Comparison of ENCODE assay signal across 8 cellular contexts in the genomic region with DNA sequence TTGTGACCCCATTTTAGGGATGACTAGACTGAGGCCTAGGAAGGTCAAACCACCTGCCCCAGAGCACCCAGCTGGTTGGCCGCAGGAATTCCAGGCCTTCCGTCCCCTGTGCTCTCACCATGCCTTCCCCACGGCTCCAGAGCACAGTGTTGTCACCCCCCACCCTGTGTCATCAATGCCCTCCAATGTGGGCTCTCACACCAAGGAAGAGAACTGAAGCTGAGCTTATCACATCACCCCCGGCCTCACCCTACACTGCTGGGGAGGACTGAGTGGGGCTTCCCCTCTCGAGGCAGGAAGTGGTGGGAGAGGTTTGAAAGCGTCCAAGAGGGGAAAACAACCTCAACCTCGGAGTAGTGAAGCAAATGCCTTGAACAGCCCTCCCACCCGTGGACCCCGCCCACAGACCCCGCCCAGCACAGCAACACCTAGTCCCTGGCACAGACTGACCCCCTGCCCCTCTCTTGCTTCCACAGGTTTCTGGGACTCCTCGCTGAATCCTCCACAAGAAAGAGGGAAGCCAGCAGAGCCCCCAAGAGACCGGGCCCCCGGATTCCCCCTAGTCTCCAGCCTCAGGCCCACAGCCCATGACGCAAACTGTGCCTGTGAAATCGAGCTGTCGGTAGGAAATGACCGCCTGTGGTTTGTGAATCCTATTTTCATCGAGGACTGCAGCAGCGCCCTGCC.
DNase-seq lines count a peak whose midpoint lies in the region; ATAC-seq and TF ChIP-seq lines count a peak whose summit lies in the region.

No MANE protein-coding gene starts in this region.

- H3K4me3 ChIP-seq in osteoblast (ENCODE audit: insufficient read depth, low read length) (no peak overlapping the region), uterus (no peak overlapping the region), neural progenitor cell (no peak overlapping the region)

- H3K27ac Mint-ChIP-seq in activated naive CD8-positive, alpha-beta T cell = peak overlapping the region; percentile 99
- no peak overlapping the region for H3K27ac Mint-ChIP-seq in endothelial cell (ENCODE audit: unreplicated experiment)
- no peak overlapping the region for H3K27ac Mint-ChIP-seq in neural progenitor cell

- no peak overlapping the region for H3K9ac ChIP-seq in neural progenitor cell

- no peaks in the 10 kb centered on the region for H3K36me3 ChIP-seq in osteoblast (ENCODE audit: insufficient read depth, low read length)
- no peaks in the 10 kb centered on the region for H3K36me3 ChIP-seq in uterus
- H3K36me3 ChIP-seq in neural progenitor cell = no peaks in the 10 kb centered on the region

- peaks cover 87% of the 10 kb centered on the region for H3K4me1 Mint-ChIP-seq in activated naive CD8-positive, alpha-beta T cell (ENCODE audit: low read depth)
- H3K4me1 Mint-ChIP-seq in endothelial cell (ENCODE audit: unreplicated experiment) = no peaks in the 10 kb centered on the region
- H3K4me1 Mint-ChIP-seq in neural progenitor cell = peaks cover 6% of the 10 kb centered on the region

- H2AFZ ChIP-seq in osteoblast (ENCODE audit: low read length) (no peak overlapping the region), neural progenitor cell (replicated peaks) (no peak overlapping the region)

- H3K9me3 Mint-ChIP-seq in activated naive CD8-positive, alpha-beta T cell (ENCODE audit: low read depth) = no peaks in the 10 kb centered on the region
- H3K9me3 Mint-ChIP-seq in endothelial cell (ENCODE audit: unreplicated experiment) = no peaks in the 10 kb centered on the region
- no peaks in the 10 kb centered on the region for H3K9me3 Mint-ChIP-seq in neural progenitor cell

- H3F3A ChIP-seq in neural progenitor cell (ENCODE audit: low read depth) = no peaks in the 10 kb centered on the region

- peak; percentile 81 for ATAC-seq in GM18502 (IDR thresholded peaks at IDR 0.05; ENCODE audit: poor library complexity, unreplicated experiment)
- ATAC-seq in HG02852 (IDR thresholded peaks at IDR 0.05; ENCODE audit: unreplicated experiment) = peak; percentile 79

- no peak for TF ChIP-seq POLR2A in uterus (IDR thresholded peaks at IDR 0.05)

- TF ChIP-seq CTCF in osteoblast (IDR thresholded peaks at IDR 0.05; ENCODE audit: extremely low read depth, low read depth, low read length) (no peak), uterus (IDR thresholded peaks at IDR 0.05) (no peak), endothelial cell (IDR thresholded peaks at IDR 0.05; ENCODE audit: unreplicated experiment) (no peak), neural progenitor cell (IDR thresholded peaks at IDR 0.05) (no peak)

- H3K4me1 ChIP-seq in osteoblast (ENCODE audit: insufficient read depth, low read length) (peaks cover 43% of the 10 kb centered on the region), uterus (peaks cover 20 to 24% of the 10 kb centered on the region in 2 donors), neural progenitor cell (no peaks in the 10 kb centered on the region)

- H4K20me1 ChIP-seq in osteoblast (ENCODE audit: insufficient read depth, low read length) (no peaks in the 10 kb centered on the region), neural progenitor cell (ENCODE audit: low read depth) (no peaks in the 10 kb centered on the region)

- H3K27me3 ChIP-seq in osteoblast (ENCODE audit: insufficient read depth, low read length) (no peaks in the 10 kb centered on the region), uterus (no peaks in the 10 kb centered on the region), neural progenitor cell (no peaks in the 10 kb centered on the region)

- H3K79me2 ChIP-seq in osteoblast (ENCODE audit: insufficient read depth, low read length) (no peaks in the 10 kb centered on the region), neural progenitor cell (ENCODE audit: low read depth) (no peaks in the 10 kb centered on the region)

- no peaks in the 10 kb centered on the region for H3K9me3 ChIP-seq in osteoblast (ENCODE audit: low read depth, low read length)
- H3K9me3 ChIP-seq in uterus = no peaks in the 10 kb centered on the region
- H3K9me3 ChIP-seq in neural progenitor cell (ENCODE audit: low read depth) = no peaks in the 10 kb centered on the region

- peak overlapping the region; percentile 99 for H3K27ac ChIP-seq in osteoblast (ENCODE audit: low read depth, low read length)
- H3K27ac ChIP-seq in uterus = peak overlapping the region; percentile 97 to 100
- H3K27ac ChIP-seq in neural progenitor cell = no peak overlapping the region

- peak overlapping the region; percentile 98 for H3K4me3 Mint-ChIP-seq in activated naive CD8-positive, alpha-beta T cell
- no peak overlapping the region for H3K4me3 Mint-ChIP-seq in endothelial cell (ENCODE audit: unreplicated experiment)
- H3K4me3 Mint-ChIP-seq in neural progenitor cell = no peak overlapping the region

- no peak overlapping the region for H3K4me2 ChIP-seq in osteoblast (ENCODE audit: insufficient read depth, low read length)
- no peak overlapping the region for H3K4me2 ChIP-seq in neural progenitor cell

- no peaks in the 10 kb centered on the region for H3K27me3 Mint-ChIP-seq in activated naive CD8-positive, alpha-beta T cell
- peaks cover 4% of the 10 kb centered on the region for H3K27me3 Mint-ChIP-seq in endothelial cell (ENCODE audit: unreplicated experiment)
- H3K27me3 Mint-ChIP-seq in neural progenitor cell (ENCODE audit: insufficient read depth, low read depth) = peaks cover 5% of the 10 kb centered on the region

- DNase-seq in T-helper 1 cell = peak; percentile 52 to 89 (median 66)
- DNase-seq in osteoblast (ENCODE audit: insufficient read length, low spot score, missing footprints) = no peak
- DNase-seq in uterus = no peak
- no peak for DNase-seq in endothelial cell (ENCODE audit: low spot score)
- DNase-seq in neural progenitor cell (ENCODE audit: low spot score) = no peak

- intact Hi-C loops in uterus (cut with DNase I; ENCODE audit: low total_unique reads) = no loop called here

- peaks cover 13% of the 10 kb centered on the region for H3K36me3 Mint-ChIP-seq in activated naive CD8-positive, alpha-beta T cell
- H3K36me3 Mint-ChIP-seq in endothelial cell (ENCODE audit: low read depth, unreplicated experiment) = peaks cover 27% of the 10 kb centered on the region
- H3K36me3 Mint-ChIP-seq in neural progenitor cell = no peaks in the 10 kb centered on the region

Comparison
In these comparisons a context has a peak if more than half of its experiments do, and no peak if none do; other contexts are left out.
1. DNase-seq: peak in T-helper 1 cell (5 of 5); none in osteoblast (single experiment), uterus (0 of 2), endothelial cell (single experiment) and neural progenitor cell (single experiment).